ENCODE assay signal across 8 cellular contexts in the genomic region with DNA sequence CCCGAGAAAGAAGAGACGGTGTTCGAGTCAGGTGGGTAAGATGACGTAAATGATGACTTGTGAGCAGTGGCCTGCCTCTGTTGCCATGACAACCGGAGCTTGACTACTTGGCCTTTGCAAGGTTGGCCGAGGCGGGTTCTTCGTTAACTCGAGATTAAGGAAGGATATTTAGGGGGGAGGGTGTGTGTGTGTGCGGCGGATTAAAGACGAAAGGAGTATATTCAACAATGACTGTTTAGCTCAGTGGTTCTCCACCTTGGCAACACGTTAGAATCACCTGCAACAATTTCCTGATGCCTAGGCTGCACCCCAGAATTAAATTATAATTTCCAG. TPM values are rescaled to one million over a fixed set of nuclear protein-coding genes. Genes with fewer than 3 reads are reported as not detected.
DNase-seq lines count a peak whose midpoint lies in the region; ATAC-seq and TF ChIP-seq lines count a peak whose summit lies in the region.

No MANE protein-coding gene starts in this region.

- peak overlapping the region; percentile 85 for H3K4ac ChIP-seq in trophoblast cell (ENCODE audit: low read depth, low read length)

- H3K4me1 ChIP-seq in KMS-11 (ENCODE audit: low read depth, poor library complexity, severe bottlenecking) (peaks cover 18% of the 10 kb centered on the region), adrenal gland (replicated peaks in 1 of 2) (peaks cover 3 to 22% of the 10 kb centered on the region in 2 donors), heart right ventricle (peaks cover 0 to 23% (median 14%) of the 10 kb centered on the region in 9 donors), trophoblast cell (ENCODE audit: control insufficient read depth in 1 of 2, insufficient read depth in 2 of 2, low read length in 2 of 2) (peaks cover 5% of the 10 kb centered on the region in 2 experiments), tibial nerve (peaks cover 0 to 20% (median under 1%) of the 10 kb centered on the region in 4 donors)

- ATAC-seq in GM19351 (IDR thresholded peaks at IDR 0.05; ENCODE audit: unreplicated experiment) (peak; percentile 66), heart right ventricle (peak in 7 of 8 donors; percentile 12 to 35 (median 20))

- peak overlapping the region; percentile 55 for H2AK5ac ChIP-seq in trophoblast cell (ENCODE audit: low read length)

- peak overlapping the region; percentile 3 for H3K14ac ChIP-seq in trophoblast cell (ENCODE audit: low read length)

- no peak for TF ChIP-seq EP300 in tibial nerve (IDR thresholded peaks at IDR 0.05)

- 1 to 2% (median 2%) methylated on average over 12 to 13 of the region's 13 CpGs for WGBS in adrenal gland, 4 donors
- whole genome bisulfite sequencing in heart right ventricle, 2 donors, result 2 to 4% methylated on average over 13 of the region's 13 CpGs
- WGBS in trophoblast cell (ENCODE audit: extremely low coverage, insufficient coverage, insufficient read length), result no CpG with 5 or more reads among the region's 13 CpGs
- 2 to 5% methylated on average over 13 of the region's 13 CpGs for WGBS in tibial nerve, 2 donors

- H4K91ac ChIP-seq in trophoblast cell (ENCODE audit: low read depth, low read length), result peak overlapping the region; percentile 68

- no peaks in the 10 kb centered on the region for H3K27me3 ChIP-seq in KMS-11 (ENCODE audit: insufficient read depth, low read depth)
- no peaks in the 10 kb centered on the region for H3K27me3 ChIP-seq in adrenal gland
- H3K27me3 ChIP-seq in heart right ventricle, result no peaks in the 10 kb centered on the region
- H3K27me3 ChIP-seq in trophoblast cell (ENCODE audit: insufficient read depth, low read length), result no peaks in the 10 kb centered on the region
- H3K27me3 ChIP-seq in tibial nerve, result no peaks in the 10 kb centered on the region

- H3K27ac ChIP-seq in KMS-11 (peak overlapping the region; percentile 70), SK-N-MC (0 out of 2 replicates have a peak overlapping the region, but pooled peaks have one; percentile 48), adrenal gland (peak overlapping the region; percentile 58 to 95 (median 90)), heart right ventricle (peak overlapping the region; percentile 51 to 96 (median 90)), trophoblast cell (ENCODE audit: low read depth, low read length) (peak overlapping the region; percentile 37), tibial nerve (peak overlapping the region; percentile 79 to 96 (median 90))

- H4K20me1 ChIP-seq in KMS-11 (ENCODE audit: insufficient read depth), result no peaks in the 10 kb centered on the region

- H3K18ac ChIP-seq in trophoblast cell (ENCODE audit: low read length), result peak overlapping the region; percentile 63

- TF ChIP-seq CTCF in KMS-11 (conservative IDR thresholded peaks at IDR 0.05; ENCODE audit: low read depth, low read length) (no peak), adrenal gland (IDR thresholded peaks at IDR 0.05) (no peak), heart right ventricle (IDR thresholded peaks at IDR 0.05) (no peak), tibial nerve (IDR thresholded peaks at IDR 0.05) (no peak)

- no peak overlapping the region for H3K4me3 ChIP-seq in KMS-11 (IDR thresholded peaks at IDR 0.05; ENCODE audit: insufficient read depth, low read depth, low read length)
- peak overlapping the region; percentile 81 for H3K4me3 ChIP-seq in SK-N-MC
- H3K4me3 ChIP-seq in adrenal gland, result peak overlapping the region in 2 of 4 donors; percentile 66 to 70
- peak overlapping the region; percentile 38 to 77 (median 65) for H3K4me3 ChIP-seq in heart right ventricle
- H3K4me3 ChIP-seq in trophoblast cell (ENCODE audit: low read depth, low read length), result no peak overlapping the region
- peak overlapping the region; percentile 55 to 80 (median 71) for H3K4me3 ChIP-seq in tibial nerve

- H3K9ac ChIP-seq in KMS-11 (peak overlapping the region; percentile 50; the same call in 1 of the 2 replicates), SK-N-MC (ENCODE audit: insufficient read length) (no peak overlapping the region), trophoblast cell (ENCODE audit: low read length) (no peak overlapping the region)

- peak overlapping the region; percentile 95 for H4K12ac ChIP-seq in trophoblast cell (ENCODE audit: low read depth, low read length)

- DNase-seq in Ammon's horn (ENCODE audit: low spot score), result peak; percentile 94
- DNase-seq in SK-N-MC (ENCODE audit: low read depth, low spot score), result no peak
- DNase-seq in adrenal gland, result peak; percentile 74 to 94 (median 84)
- peak; percentile 35 to 62 for DNase-seq in heart right ventricle
- peak; percentile 70 to 88 for DNase-seq in trophoblast cell
- DNase-seq in tibial nerve (ENCODE audit: low spot score in 2 of 2), result peak; percentile 28 to 62

- peak overlapping the region; percentile 49 for H3K4me2 ChIP-seq in KMS-11
- peak overlapping the region; percentile 97 for H3K4me2 ChIP-seq in trophoblast cell (ENCODE audit: low read length)

- H3K36me3 ChIP-seq in KMS-11 (ENCODE audit: insufficient read depth) (no peaks in the 10 kb centered on the region), SK-N-MC (ENCODE audit: insufficient read depth, low read length) (no peaks in the 10 kb centered on the region), adrenal gland (replicated peaks in 1 of 2) (no peaks in the 10 kb centered on the region), heart right ventricle (peaks cover 0 to 4% (median 0%) of the 10 kb centered on the region in 9 donors), trophoblast cell (ENCODE audit: control insufficient read depth in 1 of 2, insufficient read depth in 2 of 2, low read length in 2 of 2) (no peaks in the 10 kb centered on the region), tibial nerve (no peaks in the 10 kb centered on the region)

- H3K9me3 ChIP-seq in SK-N-MC (ENCODE audit: low read depth, low read length) (no peaks in the 10 kb centered on the region), adrenal gland (replicated peaks in 1 of 3) (no peaks in the 10 kb centered on the region), heart right ventricle (no peaks in the 10 kb centered on the region), trophoblast cell (ENCODE audit: insufficient read depth, low read depth, low read length) (no peaks in the 10 kb centered on the region), tibial nerve (no peaks in the 10 kb centered on the region)

- H4K8ac ChIP-seq in trophoblast cell (ENCODE audit: low read depth, low read length), result peak overlapping the region; percentile 98

- H2AFZ ChIP-seq in KMS-11 (ENCODE audit: low read depth) (peak overlapping the region; percentile 98), trophoblast cell (ENCODE audit: insufficient read depth, low read length, poor library complexity) (peak overlapping the region; percentile 23)

- H3K23ac ChIP-seq in trophoblast cell (ENCODE audit: low read length), result no peak overlapping the region

- H2BK12ac ChIP-seq in trophoblast cell (ENCODE audit: low read length), result no peak overlapping the region

- peaks cover 27% of the 10 kb centered on the region for H3K79me2 ChIP-seq in KMS-11 (ENCODE audit: insufficient read depth, low read depth)
- peaks cover 12% of the 10 kb centered on the region for H3K79me2 ChIP-seq in trophoblast cell (ENCODE audit: control insufficient read depth, insufficient read depth, low read length, poor library complexity)

- TF ChIP-seq POLR2A in adrenal gland (IDR thresholded peaks at IDR 0.05), result no peak
- TF ChIP-seq POLR2A in tibial nerve (IDR thresholded peaks at IDR 0.05), result no peak

- intact Hi-C loops in adrenal gland (cut with DNase I), result no loop called here
- intact Hi-C loops in heart right ventricle (cut with DNase I), result loop anchor here in 6 of 10 donors (5.0 kb wide), 1 partner anchor 69 kb away; a partner anchor contains a TSS

- peak overlapping the region; percentile 54 for H2BK120ac ChIP-seq in trophoblast cell (ENCODE audit: insufficient read depth, low read length, poor library complexity)

- peaks cover 8% of the 10 kb centered on the region for H3K79me1 ChIP-seq in trophoblast cell (ENCODE audit: low read length)

- H2BK5ac ChIP-seq in trophoblast cell (ENCODE audit: low read depth, low read length, poor library complexity), result no peak overlapping the region

RNA-seq across cellular contexts. Expression of a gene that starts 0.4 kb away (rescaled TPM):
- 10 to 100 TPM in 7 of 8 donors, 1 to 10 TPM in 1; 8.0 to 30.2 (median 20.9) TPM for total RNA-seq in adrenal gland
- 10 to 100 TPM in 2 of 3 donors, 1 to 10 TPM in 1; 5.7 to 17.8 (median 13.0) TPM for polyA plus RNA-seq in adrenal gland
- 10 to 100 TPM in 8 of 10 donors, 1 to 10 TPM in 2; 8.1 to 16.0 (median 12.8) TPM for total RNA-seq in heart right ventricle
- polyA plus RNA-seq in heart right ventricle, result 1 to 10 TPM; 5.1 to 8.4 TPM
- polyA plus RNA-seq in trophoblast cell (2013), result 31.9 and 33.3 TPM in 2 replicates
- total RNA-seq in tibial nerve, result 10 to 100 TPM in 2 of 4 donors, 1 to 10 TPM in 2; 7.7 to 11.1 (median 9.5) TPM

RNA-seq across cellular contexts. Expression of a gene that starts 41.4 kb away (rescaled TPM):
- total RNA-seq in adrenal gland (1 to 10 TPM in 7 of 8 donors, under 1 TPM in 1; 0.24 to 5.7 (median 4.0) TPM), heart right ventricle (1 to 10 TPM; 2.2 to 5.7 (median 3.2) TPM), tibial nerve (10 to 100 TPM in 1 of 4 donors, 1 to 10 TPM in 3; 4.8 to 30.0 (median 6.9) TPM)
- polyA plus RNA-seq in adrenal gland (10 to 100 TPM in 1 of 3 donors, 1 to 10 TPM in 2; 1.7 to 18.5 (median 7.3) TPM), heart right ventricle (10 to 100 TPM in 1 of 2 donors, 1 to 10 TPM in 1; 2.9 to 21.9 TPM)
- 2.8 and 3.0 TPM in 2 replicates for polyA plus RNA-seq in trophoblast cell (2013)

Comparison
In these comparisons a context has a peak if more than half of its experiments do, and no peak if none do; other contexts are left out.
1. H3K27ac ChIP-seq: peak in every context shown above with its lines; median percentile 90 in heart right ventricle; 90 in tibial nerve; 90 in adrenal gland; 70 in KMS-11; 48 in SK-N-MC; 37 in trophoblast cell.
2. H3K4me3 ChIP-seq: peak in SK-N-MC (single experiment), heart right ventricle (10 of 10) and tibial nerve (4 of 4); none in KMS-11 (single experiment) and trophoblast cell (single experiment).
3. intact Hi-C loops: an anchor here in heart right ventricle (5.0 kb wide); none called in adrenal gland.